10 cellular contexts compared by ENCODE assay signal in the genomic region with DNA sequence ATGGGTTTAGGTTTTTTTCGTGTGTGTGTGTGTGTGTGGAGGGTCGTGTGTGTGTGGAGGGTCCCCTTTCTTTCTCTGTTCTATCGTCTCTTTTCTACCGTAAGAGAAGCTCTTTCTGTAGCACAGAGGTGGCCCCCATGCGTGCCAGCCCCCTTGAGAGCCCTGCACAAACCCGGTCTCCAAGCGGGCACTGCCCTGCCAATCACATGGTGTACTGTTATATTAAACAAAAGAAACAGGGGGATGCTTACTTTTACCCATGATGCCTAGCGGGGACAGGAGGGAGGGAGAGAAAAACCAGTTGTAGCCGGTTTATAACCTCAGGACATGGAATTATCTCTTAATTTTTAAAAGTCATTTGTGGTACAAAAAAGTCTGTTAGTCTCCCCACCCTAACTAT. TPM values are rescaled to one million over a fixed set of nuclear protein-coding genes. Genes with fewer than 3 reads are reported as not detected.
DNase-seq lines count a peak whose midpoint lies in the region; ATAC-seq lines count a peak whose summit lies in the region.
"Had no signal": no experiment of that assay in that cellular context is flagged by ENCODE, and none has a peak within 500 bp of the region (broad histone marks: within the 10 kb centered on the region; RNA-seq: fewer than 3 reads in every experiment).

No MANE protein-coding gene starts in this region.

- DNase-seq in DMS53 (lab: John Stamatoyannopoulos, UW) (peak; percentile 71), NCI-H2107 (lab: John Stamatoyannopoulos, UW) (peak; percentile 14), cerebellum (ENCODE audit: low spot score) (peak; percentile 10), cerebellar nuclear complex (lab: John Stamatoyannopoulos, UW) (no peak), NK-92 (lab: John Stamatoyannopoulos, UW; ENCODE audit: unreplicated experiment) (no peak), superior temporal gyrus (ENCODE audit: extremely low spot score) (no peak)
- DNase-seq: KG1 had no signal

- H3K4me3 ChIP-seq in neuron (ENCODE audit: low read length) = peak overlapping the region; percentile 29

- H3K4me1 ChIP-seq in neuron (ENCODE audit: insufficient read depth, low read length) = peaks cover 37% of the 10 kb centered on the region

- H2AFZ ChIP-seq in neuron (ENCODE audit: low read depth, low read length) = peak overlapping the region; percentile 18

- ATAC-seq in GM21717 (IDR thresholded peaks at IDR 0.05; ENCODE audit: unreplicated experiment) = no peak

- H3K27me3 ChIP-seq in neuron (ENCODE audit: insufficient read depth, low read length) = no peaks in the 10 kb centered on the region
- H3K27me3 ChIP-seq: neutrophil had no signal

- no peaks in the 10 kb centered on the region for H3K9me3 ChIP-seq in neuron (ENCODE audit: low read length)
- H3K9me3 ChIP-seq: neutrophil had no signal

- H3K36me3 ChIP-seq in neuron (ENCODE audit: insufficient read depth, low read length) = peaks cover 3% of the 10 kb centered on the region

RNA-seq across cellular contexts. Expression of gene GATAD2B, which starts 41.0 kb away (rescaled TPM):
- 19.4 TPM for total RNA-seq in cerebellum

Comparison
In these comparisons a context has a peak if more than half of its experiments do, and no peak if none do; other contexts are left out.
1. DNase-seq: peak in DMS53 (single experiment), NCI-H2107 (single experiment) and cerebellum (single experiment); none in cerebellar nuclear complex (0 of 2), NK-92 (single experiment) and superior temporal gyrus (single experiment).